Comparison of ENCODE assay signal across 32 cellular contexts in the genomic region with DNA sequence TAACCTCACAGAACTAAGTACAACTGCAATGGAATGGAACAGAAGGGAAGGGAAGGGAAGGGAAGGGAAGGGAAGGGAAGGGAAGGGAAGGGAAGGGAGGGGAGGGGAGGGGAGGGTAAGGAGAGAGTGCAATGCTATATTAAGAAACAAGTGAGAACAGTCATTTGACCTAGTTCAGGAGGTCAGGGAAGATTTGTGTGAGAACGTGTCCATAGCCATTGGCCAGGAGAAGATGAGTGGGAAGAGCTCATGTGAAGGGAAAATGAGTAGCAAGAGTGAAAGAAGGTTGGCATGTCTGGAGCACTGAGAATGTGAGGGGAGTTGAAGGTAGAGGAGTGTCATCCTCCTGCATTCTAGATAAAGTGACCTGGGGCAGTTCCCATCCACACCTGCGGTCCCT.
"Had no signal": no experiment of that assay in that cellular context is flagged by ENCODE, and none has a peak within 500 bp of the region (broad histone marks: within the 10 kb centered on the region; RNA-seq: fewer than 3 reads in every experiment).

No MANE protein-coding gene starts in this region.

- H3K36me3 ChIP-seq: MG63 had no signal

- H3K9me3 ChIP-seq: MG63 had no signal

- H3K4me3 ChIP-seq: MG63 had no signal

- DNase-seq: Karpas-422, MG63, MM.1S, NCI-H1048, NCI-H1092, NCI-H1092 treated with DMSO at 0.1 percent for 48 hours, NCI-H1105, NCI-H1105 treated with DMSO at 0.1 percent for 48 hours, NCI-H1417, NCI-H1417 treated with DMSO at 0.1 percent for 48 hours, NCI-H1436, NCI-H1436 treated with DMSO at 0.1 percent for 48 hours, NCI-H146, NCI-H1694, NCI-H1694 treated with DMSO at 0.1 percent for 48 hours, NCI-H187, NCI-H187 treated with DMSO at 0.1 percent for 48 hours, NCI-H1930, NCI-H2029, NCI-H2029 treated with DMSO at 0.1 percent for 48 hours, NCI-H2081, NCI-H2081 treated with DMSO at 0.1 percent for 48 hours, NCI-H2107, NCI-H2171, NCI-H2171 treated with DMSO at 0.1 percent for 48 hours, NCI-H2227 treated with DMSO at 0.1 percent for 48 hours, NCI-H226, NCI-H345, NCI-H446, NCI-H446 treated with DMSO at 0.1 percent for 48 hours, NCI-H510A, NCI-H510A treated with DMSO at 0.1 percent for 48 hours had no signal

- H3K27me3 ChIP-seq: MG63 had no signal
